12 cellular contexts compared by ENCODE assay signal in the genomic region with DNA sequence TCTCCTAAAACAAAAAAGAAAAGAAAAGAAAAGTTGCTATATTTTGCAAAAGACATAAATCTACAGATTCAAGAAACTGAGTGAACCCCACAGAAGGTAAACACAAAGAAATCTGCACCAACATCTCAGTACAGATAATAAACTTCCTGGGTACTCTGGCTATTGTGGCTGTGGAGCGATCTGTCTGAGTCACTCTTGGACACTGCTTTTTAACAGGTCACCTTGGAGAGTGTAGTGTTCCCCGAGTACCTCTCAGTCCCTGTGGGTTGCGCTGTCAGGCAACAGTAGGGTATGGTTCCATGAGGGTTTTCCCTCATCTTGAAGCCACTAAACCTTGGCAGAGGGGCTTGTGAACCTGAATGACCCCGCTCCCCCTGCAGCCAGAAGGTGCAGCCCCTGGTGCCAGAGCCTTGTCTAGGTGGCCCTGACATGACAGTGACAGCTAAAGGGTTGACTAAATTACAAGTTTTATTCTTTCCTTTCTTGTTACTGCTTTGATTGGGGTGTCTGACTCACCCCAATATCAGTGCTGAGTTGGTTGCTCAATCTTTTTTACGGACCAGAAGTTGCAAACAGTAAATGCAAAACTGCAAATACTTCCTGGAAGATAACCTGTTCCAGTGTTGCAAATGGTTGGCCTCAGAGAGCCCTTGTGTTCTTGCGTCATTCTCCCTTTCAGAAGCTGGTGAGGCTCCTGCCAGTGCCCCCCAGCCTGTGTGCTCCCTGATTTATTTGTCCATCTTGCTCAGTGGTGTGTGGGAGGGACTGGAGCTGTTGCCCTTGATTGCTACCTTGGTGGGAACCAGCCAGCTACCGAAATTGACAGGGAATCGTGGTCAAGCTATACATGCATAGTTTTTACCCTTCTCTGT. TPM values are rescaled to one million over a fixed set of nuclear protein-coding genes. Genes with fewer than 3 reads are reported as not detected.
A peak's percentile ranks its signal among the peaks of the same experiment; 100 is the strongest.
DNase-seq lines count a peak whose midpoint lies in the region; ATAC-seq and TF ChIP-seq lines count a peak whose summit lies in the region.
"Had no signal": no experiment of that assay in that cellular context is flagged by ENCODE, and none has a peak within 500 bp of the region (broad histone marks: within the 10 kb centered on the region; RNA-seq: fewer than 3 reads in every experiment).

No MANE protein-coding gene starts in this region.

- no peak for TF ChIP-seq CTCF in cardiac muscle cell (IDR thresholded peaks at IDR 0.05; ENCODE audit: low read depth, low read length)

- H3K4me3 ChIP-seq in cardiac muscle cell (no peak overlapping the region), skeletal muscle tissue (ENCODE audit: low read length in 3 of 3) (no peak overlapping the region)

- H3K27ac ChIP-seq in cardiac muscle cell, result peak overlapping the region; percentile 66
- H3K27ac ChIP-seq in skeletal muscle tissue (ENCODE audit: low read depth, low read length), result peak overlapping the region; percentile 54

- H3K27me3 ChIP-seq in cardiac muscle cell, result no peaks in the 10 kb centered on the region
- H3K27me3 ChIP-seq in skeletal muscle tissue (ENCODE audit: control insufficient read depth in 3 of 3, insufficient read depth in 3 of 3, low read length in 3 of 3), result no peaks in the 10 kb centered on the region

- H3K9ac ChIP-seq in skeletal muscle tissue (ENCODE audit: low read depth in 1 of 3, low read length in 3 of 3), result peak overlapping the region in 1 of 3 donors; percentile 41

- H3K36me3 ChIP-seq in cardiac muscle cell, result no peaks in the 10 kb centered on the region
- H3K36me3 ChIP-seq in skeletal muscle tissue (ENCODE audit: control insufficient read depth in 3 of 3, insufficient read depth in 3 of 3, low read length in 3 of 3), result peaks cover 0 to 5% (median 0%) of the 10 kb centered on the region in 3 donors

- H3K4me1 ChIP-seq in cardiac muscle cell (ENCODE audit: low read depth) (peaks cover 20% of the 10 kb centered on the region), skeletal muscle tissue (ENCODE audit: control insufficient read depth in 3 of 3, insufficient read depth in 3 of 3, low read length in 3 of 3) (peaks cover 15 to 46% (median 45%) of the 10 kb centered on the region in 3 donors)

- H3K9me3 ChIP-seq in cardiac muscle cell (ENCODE audit: low read depth) (no peaks in the 10 kb centered on the region), skeletal muscle tissue (ENCODE audit: control insufficient read depth in 3 of 3, low read length in 3 of 3) (no peaks in the 10 kb centered on the region)

- ATAC-seq in GM18873 (IDR thresholded peaks at IDR 0.05; ENCODE audit: low FRiP score, unreplicated experiment), result no peak

- DNase-seq in NCI-H510A treated with DMSO at 0.1 percent for 48 hours (lab: John Stamatoyannopoulos, UW), result peak; percentile 13
- DNase-seq in NCI-H510A (lab: John Stamatoyannopoulos, UW), result no peak
- DNase-seq in RPMI7951 (ENCODE audit: low read depth), result peak; percentile 26
- peak; percentile 61 to 93 for DNase-seq in cardiac muscle cell (ENCODE audit: low read depth in 1 of 2, low spot score in 1 of 2)
- DNase-seq in SK-N-DZ (ENCODE audit: low spot score), result no peak
- DNase-seq in effector CD4-positive, alpha-beta T cell, result no peak
- DNase-seq: ACHN; Kasumi-1; stimulated activated CD4-positive, alpha-beta T cell treated with anti-CD3 and anti-CD28 coated beads, Interleukin-15, amount 100 ng/mL, for 24 hours; T-helper 9 cell had no signal

RNA-seq across cellular contexts. Expression of gene POR, which starts 30.6 kb away (rescaled TPM):
- 33.3 and 34.8 TPM in 2 replicates for total RNA-seq in RPMI7951 (2014; rRNA removed; shearing (Covaris generic))
- total RNA-seq in cardiac muscle cell (95.6 and 97.9 TPM in 2 replicates), skeletal muscle tissue (42.8 TPM)
- polyA plus RNA-seq in cardiac muscle cell, result 87.9 and 101 TPM in 2 replicates
- 69.4 and 75.5 TPM in 2 replicates for polyA plus RNA-seq in SK-N-DZ (2014; cell fraction: cytosol; rRNA removed)
- 98.1 and 107 TPM in 2 replicates for polyA plus RNA-seq in SK-N-DZ (2014; cell fraction: nucleus; rRNA removed)

RNA-seq across cellular contexts. Expression of gene TMEM120A, which starts 48.9 kb away (rescaled TPM):
- total RNA-seq in RPMI7951 (2014; rRNA removed; shearing (Covaris generic)), result 26.8 and 27.8 TPM in 2 replicates
- total RNA-seq in cardiac muscle cell (20.0 and 24.6 TPM in 2 replicates), skeletal muscle tissue (35.5 TPM)
- 56.9 and 69.9 TPM in 2 replicates for polyA plus RNA-seq in cardiac muscle cell
- 20.5 and 25.9 TPM in 2 replicates for polyA plus RNA-seq in SK-N-DZ (2014; cell fraction: cytosol; rRNA removed)
- 30.2 and 33.7 TPM in 2 replicates for polyA plus RNA-seq in SK-N-DZ (2014; cell fraction: nucleus; rRNA removed)

Comparison
In these comparisons a context has a peak if more than half of its experiments do, and no peak if none do; other contexts are left out.
1. DNase-seq: peak in NCI-H510A treated with DMSO at 0.1 percent for 48 hours (single experiment), RPMI7951 (single experiment) and cardiac muscle cell (2 of 2); none in NCI-H510A (single experiment), SK-N-DZ (single experiment) and effector CD4-positive, alpha-beta T cell (single experiment).